Comparison of ENCODE assay signal across 19 cellular contexts in genomic region chr19:33133438-33134031, GRCh38. TPM values are rescaled to one million over a fixed set of nuclear protein-coding genes. Genes with fewer than 3 reads are reported as not detected.
DNase-seq lines count a peak whose midpoint lies in the region; ATAC-seq and TF ChIP-seq lines count a peak whose summit lies in the region.
"Had no signal": no experiment of that assay in that cellular context is flagged by ENCODE, and none has a peak within 500 bp of the region (broad histone marks: within the 10 kb centered on the region; RNA-seq: fewer than 3 reads in every experiment).

No MANE protein-coding gene starts in this region.

- no peaks in the 10 kb centered on the region for H4K20me1 ChIP-seq in SK-N-SH (ENCODE audit: insufficient read depth)

- no TSS peak for BruUV-seq in A673 (replicated peaks; lab: Mats Ljungman, UMichigan)

- H3K27ac Mint-ChIP-seq in activated naive CD8-positive, alpha-beta T cell treated with anti-CD3 and anti-CD28 coated beads for 36 hours, result no peak overlapping the region
- no peak overlapping the region for H3K27ac Mint-ChIP-seq in activated naive CD8-positive, alpha-beta T cell treated with anti-CD3 and anti-CD28 coated beads, Interleukin-2, amount 50 U/mL, for 24 hours
- H3K27ac Mint-ChIP-seq: activated CD4-positive, alpha-beta T cell treated with anti-CD3 and anti-CD28 coated beads, Interleukin-2, amount 10 ng/mL, durations not matched to agents 24 days and 14 days; effector memory CD8-positive, alpha-beta T cell; immature natural killer cell; natural killer cell treated with Interleukin-12 subunit alpha and Interleukin-12 subunit beta and Interleukin-15 and Interleukin-18, amount 100 ng/mL, for 72 hours had no signal

- no peaks in the 10 kb centered on the region for H3K27me3 Mint-ChIP-seq in activated naive CD8-positive, alpha-beta T cell treated with anti-CD3 and anti-CD28 coated beads for 36 hours
- no peaks in the 10 kb centered on the region for H3K27me3 Mint-ChIP-seq in activated naive CD8-positive, alpha-beta T cell treated with anti-CD3 and anti-CD28 coated beads, Interleukin-2, amount 50 U/mL, for 24 hours
- H3K27me3 Mint-ChIP-seq: activated CD4-positive, alpha-beta T cell treated with anti-CD3 and anti-CD28 coated beads, Interleukin-2, amount 10 ng/mL, durations not matched to agents 24 days and 14 days; central memory CD8-positive, alpha-beta T cell had no signal

- TF ChIP-seq POLR2A in thyroid gland (IDR thresholded peaks at IDR 0.05), result no peak

- H3K4me3 ChIP-seq in SK-N-SH (ENCODE audit: low read depth in 2 of 2, low read length in 1 of 2), result no peak overlapping the region
- no peak overlapping the region for H3K4me3 ChIP-seq in fibroblast of pulmonary artery (replicated peaks; ENCODE audit: low read depth, low read length)
- no peak overlapping the region for H3K4me3 ChIP-seq in thyroid gland (replicated peaks in 1 of 3)
- H3K4me3 ChIP-seq in A673 (ENCODE audit: low read depth, low read length, poor library complexity, severe bottlenecking), result no peak overlapping the region
- H3K4me3 ChIP-seq: gastroesophageal sphincter, stomach had no signal

- peak; percentile 37 for TF ChIP-seq RAD21 in SK-N-SH (IDR thresholded peaks at IDR 0.05; ENCODE audit: low read length)

- no peaks in the 10 kb centered on the region for H3K9me3 ChIP-seq in SK-N-SH
- no peaks in the 10 kb centered on the region for H3K9me3 ChIP-seq in thyroid gland
- H3K9me3 ChIP-seq in A673 (ENCODE audit: low read depth, low read length, poor library complexity, severe bottlenecking), result no peaks in the 10 kb centered on the region
- H3K9me3 ChIP-seq: gastroesophageal sphincter, stomach had no signal

- no peaks in the 10 kb centered on the region for H3K9me2 ChIP-seq in SK-N-SH

- H3K27ac ChIP-seq in SK-N-SH (ENCODE audit: low read depth in 2 of 2, low read length in 1 of 2) (peak overlapping the region in 1 of 2 experiments; percentile 79; a peak in 2 of 4 replicates), thyroid gland (no peak overlapping the region), A673 (ENCODE audit: low read depth, low read length, poor library complexity, severe bottlenecking) (no peak overlapping the region)
- H3K27ac ChIP-seq: gastroesophageal sphincter, stomach had no signal

- no peak for ATAC-seq in activated naive CD8-positive, alpha-beta T cell treated with anti-CD3 and anti-CD28 coated beads, Interleukin-2, amount 50 U/mL, for 24 hours
- ATAC-seq in HG03565 (IDR thresholded peaks at IDR 0.05; ENCODE audit: unreplicated experiment), result no peak
- ATAC-seq in GM19463 (IDR thresholded peaks at IDR 0.05; ENCODE audit: unreplicated experiment), result no peak
- ATAC-seq: effector memory CD8-positive, alpha-beta T cell; gastroesophageal sphincter; natural killer cell treated with Interleukin-12 subunit alpha and Interleukin-12 subunit beta and Interleukin-15 and Interleukin-18, amount 100 ng/mL, for 72 hours had no signal

- POLR2A ChIA-PET in SK-N-SH (lab: Yijun Ruan, JAX) (interaction anchor here (0.7 to 1.1 kb wide), 2 partner anchors 43 to 45 kb away, joined by 3 read pairs; no protein-coding TSS in a partner anchor), A673 (lab: Charles Lee; ENCODE audit: low non-redundant PET) (no interaction called here)

- DNase-seq in activated naive CD8-positive, alpha-beta T cell treated with anti-CD3 and anti-CD28 coated beads for 36 hours, result no peak
- DNase-seq in activated naive CD8-positive, alpha-beta T cell treated with anti-CD3 and anti-CD28 coated beads, Interleukin-2, amount 50 U/mL, for 24 hours, result no peak
- DNase-seq in SK-N-SH (peak; percentile 91), fibroblast of pulmonary artery (ENCODE audit: low read depth) (peak; percentile 10), thyroid gland (peak; percentile 5 to 9), A673 (ENCODE audit: low spot score) (no peak)
- DNase-seq: activated CD4-positive, alpha-beta T cell treated with anti-CD3 and anti-CD28 coated beads, Interleukin-2, amount 10 ng/mL, durations not matched to agents 24 days and 14 days; activated T-cell treated with anti-CD3 and anti-CD28 coated beads, Interleukin-2, amount 50 U/mL, for 1 hour; effector memory CD8-positive, alpha-beta T cell; immature natural killer cell; NCI-H2107; stimulated activated CD4-positive, alpha-beta T cell treated with anti-CD3 and anti-CD28 coated beads, Interleukin-15, amount 100 ng/mL, for 24 hours; stomach had no signal

- no peaks in the 10 kb centered on the region for H3K9me3 Mint-ChIP-seq in activated naive CD8-positive, alpha-beta T cell treated with anti-CD3 and anti-CD28 coated beads for 36 hours
- H3K9me3 Mint-ChIP-seq in activated naive CD8-positive, alpha-beta T cell treated with anti-CD3 and anti-CD28 coated beads, Interleukin-2, amount 50 U/mL, for 24 hours, result no peaks in the 10 kb centered on the region
- H3K9me3 Mint-ChIP-seq: activated CD4-positive, alpha-beta T cell treated with anti-CD3 and anti-CD28 coated beads, Interleukin-2, amount 10 ng/mL, durations not matched to agents 24 days and 14 days; central memory CD8-positive, alpha-beta T cell; effector memory CD8-positive, alpha-beta T cell; immature natural killer cell; natural killer cell treated with Interleukin-12 subunit alpha and Interleukin-12 subunit beta and Interleukin-15 and Interleukin-18, amount 100 ng/mL, for 72 hours had no signal

- no peaks in the 10 kb centered on the region for H3K79me2 ChIP-seq in SK-N-SH (ENCODE audit: insufficient read depth)

- H2AFZ ChIP-seq in SK-N-SH (ENCODE audit: low read depth), result no peak overlapping the region

- CTCF ChIA-PET in SK-N-SH (lab: Yijun Ruan, JAX), result interaction anchor here (0.6 to 5.0 kb wide), 8 partner anchors 8 to 274 kb away, joined by 3 to 23 read pairs (median 4); no protein-coding TSS in a partner anchor
- CTCF ChIA-PET in A673 (lab: Charles Lee), result no interaction called here

- no peak overlapping the region for H3K4me2 ChIP-seq in SK-N-SH

- H3K4me3 Mint-ChIP-seq in activated naive CD8-positive, alpha-beta T cell treated with anti-CD3 and anti-CD28 coated beads for 36 hours, result peak overlapping the region; percentile 42
- H3K4me3 Mint-ChIP-seq in activated naive CD8-positive, alpha-beta T cell treated with anti-CD3 and anti-CD28 coated beads, Interleukin-2, amount 50 U/mL, for 24 hours, result no peak overlapping the region
- H3K4me3 Mint-ChIP-seq: central memory CD8-positive, alpha-beta T cell; natural killer cell treated with Interleukin-12 subunit alpha and Interleukin-12 subunit beta and Interleukin-15 and Interleukin-18, amount 100 ng/mL, for 72 hours had no signal

- intact Hi-C loops in thyroid gland (cut with DNase I), result no loop called here
- intact Hi-C loops in A673 (cut with micrococcal nuclease; ENCODE audit: unreplicated experiment), result no loop called here

- H3K4me1 Mint-ChIP-seq in activated naive CD8-positive, alpha-beta T cell treated with anti-CD3 and anti-CD28 coated beads for 36 hours, result peaks cover 2% of the 10 kb centered on the region
- peaks cover 10% of the 10 kb centered on the region for H3K4me1 Mint-ChIP-seq in activated naive CD8-positive, alpha-beta T cell treated with anti-CD3 and anti-CD28 coated beads, Interleukin-2, amount 50 U/mL, for 24 hours

- H3K4me1 ChIP-seq in SK-N-SH (ENCODE audit: control insufficient read depth in 1 of 2, insufficient read depth in 2 of 2, low read depth in 1 of 2, low read length in 1 of 2) (peaks cover 0 to 10% of the 10 kb centered on the region in 2 experiments; a peak in 1 of 4 replicates), thyroid gland (no peaks in the 10 kb centered on the region), A673 (ENCODE audit: insufficient read depth, low read length, poor library complexity, severe bottlenecking) (no peaks in the 10 kb centered on the region)

- H3K9ac ChIP-seq in SK-N-SH, result no peak overlapping the region

- no peaks in the 10 kb centered on the region for H3F3A ChIP-seq in SK-N-SH (replicated peaks; ENCODE audit: insufficient read depth)

- no peaks in the 10 kb centered on the region for H3K27me3 ChIP-seq in SK-N-SH (ENCODE audit: insufficient read depth)
- H3K27me3 ChIP-seq in thyroid gland, result peaks cover 5% of the 10 kb centered on the region
- H3K27me3 ChIP-seq in A673 (replicated peaks; ENCODE audit: insufficient read depth, low read depth, low read length, poor library complexity), result no peaks in the 10 kb centered on the region

- peaks cover 0 to 4% of the 10 kb centered on the region in 2 experiments for H3K36me3 ChIP-seq in SK-N-SH (replicated peaks in 1 of 2; ENCODE audit: control insufficient read depth in 1 of 2, insufficient read depth in 2 of 2, low read length in 1 of 2)
- peaks cover 14% of the 10 kb centered on the region in 2 donors for H3K36me3 ChIP-seq in thyroid gland
- H3K36me3 ChIP-seq in A673 (ENCODE audit: insufficient read depth, low read length, poor library complexity, severe bottlenecking), result no peaks in the 10 kb centered on the region

- 45% methylated on average over 12 of the region's 13 CpGs for WGBS in SK-N-SH (ENCODE audit: low lambda C conversion rate)
- WGBS in thyroid gland, 2 donors, result 48 to 56% methylated on average over 4 to 13 of the region's 13 CpGs

- TF ChIP-seq EP300 in SK-N-SH (IDR thresholded peaks at IDR 0.05; ENCODE audit: borderline replicate concordance in 1 of 2, low read depth in 1 of 2, low read length in 1 of 2), result peak in 1 of 2 experiments; percentile 82; a peak in 2 of 4 replicates

- TF ChIP-seq CTCF in SK-N-SH (IDR thresholded peaks at IDR 0.05) (no peak), fibroblast of pulmonary artery (IDR thresholded peaks at IDR 0.05; ENCODE audit: low read length, missing control alignments) (no peak), thyroid gland (IDR thresholded peaks at IDR 0.05) (no peak), A673 (conservative IDR thresholded peaks at IDR 0.05; ENCODE audit: low read depth, low read length) (no peak)

- peaks cover 6% of the 10 kb centered on the region for H3K36me3 Mint-ChIP-seq in activated naive CD8-positive, alpha-beta T cell treated with anti-CD3 and anti-CD28 coated beads for 36 hours
- peaks cover 6% of the 10 kb centered on the region for H3K36me3 Mint-ChIP-seq in activated naive CD8-positive, alpha-beta T cell treated with anti-CD3 and anti-CD28 coated beads, Interleukin-2, amount 50 U/mL, for 24 hours (ENCODE audit: low read depth)

TF ChIP-seq in SK-N-SH, 30 proteins besides CTCF, POLR2A, EP300 and RAD21 (continues in another document):
- TF ChIP-seq GABPA (IDR thresholded peaks at IDR 0.05; ENCODE audit: low read depth) (no peak), FOXM1 (IDR thresholded peaks at IDR 0.05; ENCODE audit: low read depth) (no peak)

RNA-seq across cellular contexts. Expression of gene WDR88, which starts 1.6 kb away (rescaled TPM):
- total RNA-seq in activated naive CD8-positive, alpha-beta T cell treated with anti-CD3 and anti-CD28 coated beads for 36 hours, result under 1 TPM in 1 of 2 experiments, not detected in 1; 0.16 TPM
- polyA plus RNA-seq in SK-N-SH (2012; rRNA removed), result 0.03 TPM in 1 of 2 replicates, not detected in the other
- not detected in 2 replicates for polyA plus RNA-seq in SK-N-SH (2012; cell fraction: cytosol; rRNA removed)
- polyA plus RNA-seq in SK-N-SH (2012; cell fraction: nucleus; rRNA removed), result 0.02 TPM in 1 of 2 replicates, not detected in the other
- total RNA-seq in thyroid gland (not detected), A673 (2021) (not detected in 2 replicates)
- total RNA-seq: activated CD4-positive, alpha-beta T cell treated with anti-CD3 and anti-CD28 coated beads, Interleukin-2, amount 10 ng/mL, durations not matched to agents 24 days and 14 days; gastroesophageal sphincter; natural killer cell treated with Interleukin-12 subunit alpha and Interleukin-12 subunit beta and Interleukin-15 and Interleukin-18, amount 100 ng/mL, for 72 hours; renal cortical epithelial cell; stomach had no signal
- polyA plus RNA-seq: stomach had no signal

RNA-seq across cellular contexts. Expression of gene GPATCH1, which starts 52.6 kb away (rescaled TPM):
- 10 to 100 TPM; 10.6 to 11.8 TPM for total RNA-seq in activated naive CD8-positive, alpha-beta T cell treated with anti-CD3 and anti-CD28 coated beads for 36 hours
- 5.9 and 6.3 TPM in 2 replicates for polyA plus RNA-seq in SK-N-SH (2012; rRNA removed)
- polyA plus RNA-seq in SK-N-SH (2012; cell fraction: cytosol; rRNA removed), result 3.7 and 6.2 TPM in 2 replicates
- 7.6 and 10.5 TPM in 2 replicates for polyA plus RNA-seq in SK-N-SH (2012; cell fraction: nucleus; rRNA removed)
- 10 to 100 TPM in 2 of 4 donors, 1 to 10 TPM in 2; 9.1 to 11.6 (median 10.0) TPM for total RNA-seq in thyroid gland
- 12.4 and 16.6 TPM in 2 replicates for total RNA-seq in A673 (2021)

Comparison
In these comparisons a context has a peak if more than half of its experiments do, and no peak if none do; other contexts are left out.
1. DNase-seq: peak in SK-N-SH (single experiment), fibroblast of pulmonary artery (single experiment) and thyroid gland (2 of 2); none in activated naive CD8-positive, alpha-beta T cell treated with anti-CD3 and anti-CD28 coated beads for 36 hours (single experiment), activated naive CD8-positive, alpha-beta T cell treated with anti-CD3 and anti-CD28 coated beads, Interleukin-2, amount 50 U/mL, for 24 hours (single experiment) and A673 (single experiment).